Comparison of ENCODE assay signal across 1 cellular context in the genomic region with DNA sequence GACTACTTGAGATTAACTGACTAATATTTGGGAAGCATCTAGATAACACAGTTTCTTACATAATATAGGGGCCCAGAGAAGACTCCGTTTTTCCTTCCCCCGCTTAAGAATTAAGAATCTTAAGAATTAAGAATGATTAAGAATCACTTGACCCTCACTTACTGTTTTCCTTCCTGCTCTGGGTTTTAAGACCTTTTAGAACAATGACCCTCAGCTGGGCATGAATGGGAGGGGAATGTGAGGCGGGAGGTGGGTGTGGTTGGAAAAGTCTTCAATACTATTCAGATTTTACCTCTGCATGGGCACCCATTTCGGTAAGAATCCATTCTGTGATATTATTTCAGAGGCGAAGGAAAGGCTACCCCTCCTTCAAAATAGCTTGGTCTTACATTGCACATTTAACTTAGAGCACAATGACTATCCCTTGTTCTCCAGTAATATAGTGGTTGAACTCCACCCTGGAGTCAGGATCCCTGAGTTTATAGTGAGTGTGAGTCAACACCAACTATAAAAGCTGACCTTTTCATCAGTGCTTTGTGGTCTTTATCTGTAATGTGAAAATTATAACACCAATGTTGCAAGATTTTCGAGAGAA.
TF ChIP-seq lines count a peak whose summit lies in the region.

No MANE protein-coding gene starts in this region.

TF ChIP-seq in endothelial cell of umbilical vein, 7 proteins besides CTCF, POLR2A, EP300 and RAD21:
- no peak for TF ChIP-seq EZH2 (IDR thresholded peaks at IDR 0.05; ENCODE audit: borderline replicate concordance, low read depth, low read length, severe bottlenecking)
- TF ChIP-seq MYC (IDR thresholded peaks at IDR 0.05; ENCODE audit: low read depth, low read length): no peak
- TF ChIP-seq, protein P1, sequence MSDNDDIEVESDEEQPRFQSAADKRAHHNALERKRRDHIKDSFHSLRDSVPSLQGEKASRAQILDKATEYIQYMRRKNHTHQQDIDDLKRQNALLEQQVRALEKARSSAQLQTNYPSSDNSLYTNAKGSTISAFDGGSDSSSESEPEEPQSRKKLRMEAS (IDR thresholded peaks at IDR 0.05; ENCODE audit: insufficient read depth, insufficient read length): no peak
- TF ChIP-seq POLR2AphosphoS5 (IDR thresholded peaks at IDR 0.05; ENCODE audit: insufficient read depth, low read depth, low read length): no peak
- no peak for TF ChIP-seq JUN (IDR thresholded peaks at IDR 0.05; ENCODE audit: borderline replicate concordance, insufficient read depth, insufficient read length, low read depth)
- TF ChIP-seq GATA2 (IDR thresholded peaks at IDR 0.05; ENCODE audit: insufficient read depth, insufficient read length, low read depth, low read length): no peak
- TF ChIP-seq FOS (IDR thresholded peaks at IDR 0.05; ENCODE audit: borderline replicate concordance, insufficient read depth, low read length): no peak
